8 cellular contexts compared by ENCODE assay signal in genomic region chr1:27489973-27490741, GRCh38. TPM values are rescaled to one million over a fixed set of nuclear protein-coding genes. Genes with fewer than 3 reads are reported as not detected.
DNase-seq lines count a peak whose midpoint lies in the region; TF ChIP-seq lines count a peak whose summit lies in the region.

Gene WASF2 (minus strand): TSS chr1:27490167. CDS start chr1:27428890, 61,277 bp downstream.

- H3K36me3 ChIP-seq in neuron (ENCODE audit: insufficient read depth, low read length) (no peaks in the 10 kb centered on the region), subcutaneous abdominal adipose tissue (ENCODE audit: control insufficient read depth in 5 of 5, insufficient read depth in 5 of 5, low read length in 5 of 5) (no peaks in the 10 kb centered on the region)

- H3K4me1 ChIP-seq in neuron (ENCODE audit: insufficient read depth, low read length): peaks cover 21% of the 10 kb centered on the region
- H3K4me1 ChIP-seq in subcutaneous abdominal adipose tissue (ENCODE audit: control insufficient read depth in 5 of 5, insufficient read depth in 5 of 5, low read length in 5 of 5): peaks cover 10 to 46% (median 44%) of the 10 kb centered on the region in 5 donors

- POLR2A ChIA-PET in HEK293T (lab: Yijun Ruan, JAX): interaction anchor here (0.5 to 1.9 kb wide), 25 partner anchors 9 to 744 kb away, joined by 3 to 18 read pairs (median 4); no protein-coding TSS in a partner anchor

- H2AFZ ChIP-seq in neuron (ENCODE audit: low read depth, low read length): peak within 1 kb of the TSS; percentile 53

- H3K9me3 ChIP-seq in neuron (ENCODE audit: low read length) (no peaks in the 10 kb centered on the region), subcutaneous abdominal adipose tissue (ENCODE audit: control insufficient read depth in 5 of 5, low read length in 5 of 5) (no peaks in the 10 kb centered on the region)

- peak within 1 kb of the TSS; percentile 99 for H3K27ac ChIP-seq in subcutaneous abdominal adipose tissue (ENCODE audit: low read depth, low read length)

- in situ Hi-C loops in SK-MEL-5 (cut with HindIII; ENCODE audit: low pct_unique_long_range_greater_than_20kb, low sequenced_read_pairs): no loop called here

- H3K9ac ChIP-seq in subcutaneous abdominal adipose tissue (ENCODE audit: low read length in 5 of 5): peak within 1 kb of the TSS; percentile 99 to 100 (median 99)

- CTCF ChIA-PET in HEK293T (lab: Yijun Ruan, JAX): interaction anchor here (0.5 kb wide), 1 partner anchor 705 kb away, joined by 7 read pairs; no protein-coding TSS in a partner anchor

- DNase-seq in GF-D8 (lab: John Stamatoyannopoulos, UW) (peak; percentile 90), HEK293T (ENCODE audit: extremely low spot score) (peak; percentile 93), MV-4-11 (lab: John Stamatoyannopoulos, UW) (peak; percentile 96), SK-MEL-5 (ENCODE audit: low read depth, low spot score) (peak; percentile 95), foreskin melanocyte (peak; percentile 95)
- peak; percentile 98 for DNase-seq in activated naive CD4-positive, alpha-beta T cell treated with Interleukin-2 at 50 U/mL for 16 hours

- H3K27me3 ChIP-seq in neuron (ENCODE audit: insufficient read depth, low read length) (no peaks in the 10 kb centered on the region), subcutaneous abdominal adipose tissue (ENCODE audit: control insufficient read depth in 5 of 5, insufficient read depth in 4 of 5, low read length in 5 of 5) (no peaks in the 10 kb centered on the region)

- H3K4me3 ChIP-seq in neuron (ENCODE audit: low read length): peak within 1 kb of the TSS; percentile 88
- H3K4me3 ChIP-seq in subcutaneous abdominal adipose tissue (ENCODE audit: low read depth in 1 of 5, low read length in 5 of 5): peak within 1 kb of the TSS; percentile 96 to 100 (median 99)

TF ChIP-seq in HEK293T, 16 proteins besides CTCF, POLR2A, EP300 and RAD21:
- no peak for TF ChIP-seq NFRKB (IDR thresholded peaks at IDR 0.05)
- TF ChIP-seq L3MBTL2 (conservative IDR thresholded peaks at IDR 0.05): no peak
- no peak; the same call in 1 of the 2 replicates for TF ChIP-seq SP1 (IDR thresholded peaks at IDR 0.05)
- peak; percentile 96 for TF ChIP-seq PKNOX1 (IDR thresholded peaks at IDR 0.05)
- TF ChIP-seq ELF4 (IDR thresholded peaks at IDR 0.05): peak; percentile 88
- TF ChIP-seq FOXK2 (IDR thresholded peaks at IDR 0.05): peak; percentile 85; the same call in 1 of the 2 replicates
- TF ChIP-seq ZNF384 (IDR thresholded peaks at IDR 0.05): no peak
- peak; percentile 92 for TF ChIP-seq BHLHE40 (IDR thresholded peaks at IDR 0.05; ENCODE audit: borderline replicate concordance)
- TF ChIP-seq HDGF (IDR thresholded peaks at IDR 0.05; ENCODE audit: borderline replicate concordance): no peak
TF ChIP-seq in HEK293T: peak in this region for 4.

RNA-seq across cellular contexts. Expression of gene WASF2, which starts in this region (rescaled TPM):
- 9.7 and 11.0 TPM in 2 replicates for total RNA-seq in SK-MEL-5 (2014; rRNA removed; shearing (Covaris generic))
- 44.4 and 54.5 TPM in 2 replicates for polyA plus RNA-seq in SK-MEL-5 (2015; cell fraction: cytosol; rRNA removed)
- 14.4 and 22.1 TPM in 2 replicates for polyA plus RNA-seq in SK-MEL-5 (2015; cell fraction: nucleus; rRNA removed)

Comparison
In these comparisons a context has a peak if more than half of its experiments do, and no peak if none do; other contexts are left out.
1. Peak in every context shown above with its lines: DNase-seq, H3K4me3 ChIP-seq and H3K27ac ChIP-seq.